9 cellular contexts compared by ENCODE assay signal in genomic region chr6:169589293-169589692, GRCh38.
DNase-seq lines count a peak whose midpoint lies in the region; ATAC-seq and TF ChIP-seq lines count a peak whose summit lies in the region.
"Had no signal": no experiment of that assay in that cellular context is flagged by ENCODE, and none has a peak within 500 bp of the region (broad histone marks: within the 10 kb centered on the region; RNA-seq: fewer than 3 reads in every experiment).

No MANE protein-coding gene starts in this region.

- ATAC-seq in HG02852 (IDR thresholded peaks at IDR 0.05; ENCODE audit: unreplicated experiment) = peak; percentile 78

- TF ChIP-seq CTCF in fibroblast of villous mesenchyme (IDR thresholded peaks at IDR 0.05; ENCODE audit: insufficient read depth, low read depth, low read length) = no peak

- DNase-seq in NCI-H187 treated with DMSO at 0.1 percent for 48 hours (lab: John Stamatoyannopoulos, UW) = peak; percentile 9
- no peak for DNase-seq in NCI-H187 (lab: John Stamatoyannopoulos, UW)
- DNase-seq in NCI-H345 treated with DMSO at 0.1 percent for 48 hours (lab: John Stamatoyannopoulos, UW; ENCODE audit: unreplicated experiment) = peak; percentile 22
- DNase-seq in fibroblast of villous mesenchyme (ENCODE audit: low read depth) = peak; percentile 51
- no peak for DNase-seq in HuH-7.5 (ENCODE audit: low spot score)
- DNase-seq in NCI-H2227 (lab: John Stamatoyannopoulos, UW; ENCODE audit: unreplicated experiment) = no peak
- no peak for DNase-seq in NCI-H82 (lab: John Stamatoyannopoulos, UW)

- no peak overlapping the region for H3K4me3 ChIP-seq in fibroblast of villous mesenchyme (ENCODE audit: low read depth, low read length)
- H3K4me3 ChIP-seq: lung had no signal

Comparison
In these comparisons a context has a peak if more than half of its experiments do, and no peak if none do; other contexts are left out.
1. DNase-seq: peak in NCI-H187 treated with DMSO at 0.1 percent for 48 hours (single experiment), NCI-H345 treated with DMSO at 0.1 percent for 48 hours (single experiment) and fibroblast of villous mesenchyme (single experiment); none in NCI-H187 (0 of 2), HuH-7.5 (single experiment), NCI-H2227 (single experiment) and NCI-H82 (single experiment).